21 cellular contexts compared by ENCODE assay signal in genomic region chr7:148847815-148848726, GRCh38. TPM values are rescaled to one million over a fixed set of nuclear protein-coding genes. Genes with fewer than 3 reads are reported as not detected.
DNase-seq lines count a peak whose midpoint lies in the region; ATAC-seq, FAIRE-seq and TF ChIP-seq lines count a peak whose summit lies in the region.
"Had no signal": no experiment of that assay in that cellular context is flagged by ENCODE, and none has a peak within 500 bp of the region (broad histone marks: within the 10 kb centered on the region; RNA-seq: fewer than 3 reads in every experiment).

No MANE protein-coding gene starts in this region.

- no peaks in the 10 kb centered on the region for H3K9me3 Mint-ChIP-seq in GM23338
- no peaks in the 10 kb centered on the region for H3K9me3 Mint-ChIP-seq in T-helper 2 cell treated with Interferon-gamma antibody and Interleukin-4, amounts not matched to agents 5 μg/mL and 100 μg/mL, for 36 hours
- H3K9me3 Mint-ChIP-seq: dendritic cell treated with granulocyte-macrophage colony-stimulating factor and Interleukin-4, amounts not matched to agents 40 ng/mL and 50 ng/mL, for 4 days had no signal

- H3K9me2 ChIP-seq in GM23338 (ENCODE audit: insufficient read depth) (no peaks in the 10 kb centered on the region), hepatocyte (replicated peaks; ENCODE audit: insufficient read depth) (no peaks in the 10 kb centered on the region)

- peaks cover 2% of the 10 kb centered on the region; the same call in 1 of the 3 replicates for H3K36me3 Mint-ChIP-seq in GM23338 (ENCODE audit: low read depth)
- peaks cover 16% of the 10 kb centered on the region for H3K36me3 Mint-ChIP-seq in T-helper 2 cell treated with Interferon-gamma antibody and Interleukin-4, amounts not matched to agents 5 μg/mL and 100 μg/mL, for 36 hours (ENCODE audit: low read depth)

- H4K20me1 ChIP-seq in GM23338 (replicated peaks; ENCODE audit: insufficient read depth): peaks cover 9% of the 10 kb centered on the region
- H4K20me1 ChIP-seq in hepatocyte (ENCODE audit: insufficient read depth, poor library complexity, severe bottlenecking): no peaks in the 10 kb centered on the region

- H3F3A ChIP-seq in GM23338 (replicated peaks; ENCODE audit: low read depth): no peaks in the 10 kb centered on the region

- H3K4me3 ChIP-seq in A549 (no peak overlapping the region), GM23338 (peak overlapping the region; percentile 20; the same call in 1 of the 2 replicates), hepatocyte (no peak overlapping the region), tibial nerve (no peak overlapping the region)
- H3K4me3 ChIP-seq: left ventricle myocardium inferior, stomach, upper lobe of left lung had no signal

- peak overlapping the region; percentile 68; the same call in 1 of the 2 replicates for H3K27ac Mint-ChIP-seq in GM23338
- H3K27ac Mint-ChIP-seq in T-helper 2 cell treated with Interferon-gamma antibody and Interleukin-4, amounts not matched to agents 5 μg/mL and 100 μg/mL, for 36 hours: peak overlapping the region; percentile 39
- H3K27ac Mint-ChIP-seq: dendritic cell treated with granulocyte-macrophage colony-stimulating factor and Interleukin-4, amounts not matched to agents 40 ng/mL and 50 ng/mL, for 4 days had no signal

- H3K79me2 ChIP-seq in GM23338 (replicated peaks; ENCODE audit: insufficient read depth) (peaks cover 84% of the 10 kb centered on the region), hepatocyte (peaks cover 57% of the 10 kb centered on the region)

- TF ChIP-seq EP300 in A549 (IDR thresholded peaks at IDR 0.05) (no peak), tibial nerve (IDR thresholded peaks at IDR 0.05) (no peak)

- DNase-seq in A549 (ENCODE audit: low read depth in 1 of 2, low spot score in 1 of 2) (no peak), GM23338 (ENCODE audit: low spot score) (peak; percentile 34), hepatocyte (ENCODE audit: low spot score) (no peak), tibial nerve (ENCODE audit: low spot score in 2 of 2) (no peak), NCI-H2227 treated with DMSO at 0.1 percent for 48 hours (lab: John Stamatoyannopoulos, UW) (no peak)
- no peak for DNase-seq in T-helper 2 cell treated with Interferon-gamma antibody and Interleukin-4, amounts not matched to agents 5 μg/mL and 100 μg/mL, for 36 hours (ENCODE audit: low spot score)
- no peak for DNase-seq in stimulated activated CD4-positive, alpha-beta T cell treated with anti-CD3 and anti-CD28 coated beads, Interleukin-4, amount 100 ng/mL, for 4 hours
- DNase-seq: activated CD8-positive, alpha-beta memory T cell treated with anti-CD3 and anti-CD28 coated beads for 24 hours; brain microvascular endothelial cell; H7; left ventricle myocardium inferior; NCI-H1092; NK-92 treated with Interleukin-12 subunit alpha and Interleukin-12 subunit beta, amount 100 ng/mL, for 24 hours; stimulated activated CD4-positive, alpha-beta T cell treated with anti-CD3 and anti-CD28 coated beads, Interleukin-1b, Interleukin-23, amount 100 ng/mL, for 48 hours; stomach; upper lobe of left lung had no signal

- H3K4me2 ChIP-seq in A549 (peak overlapping the region; percentile 7; the same call in 1 of the 3 replicates), GM23338 (peak overlapping the region; percentile 27), hepatocyte (peak overlapping the region; percentile 20)

- TF ChIP-seq RAD21 in A549 (conservative IDR thresholded peaks at IDR 0.05 in 1 of 2, IDR thresholded peaks at IDR 0.05 in 1 of 2): no peak

- POLR2A ChIA-PET in A549 (lab: Yijun Ruan, JAX): no interaction called here

- H3K27me3 Mint-ChIP-seq in GM23338 (ENCODE audit: insufficient read depth, low read depth, poor library complexity): peaks cover 1% of the 10 kb centered on the region
- H3K27me3 Mint-ChIP-seq in T-helper 2 cell treated with Interferon-gamma antibody and Interleukin-4, amounts not matched to agents 5 μg/mL and 100 μg/mL, for 36 hours (ENCODE audit: low read depth): no peaks in the 10 kb centered on the region
- H3K27me3 Mint-ChIP-seq: dendritic cell treated with granulocyte-macrophage colony-stimulating factor and Interleukin-4, amounts not matched to agents 40 ng/mL and 50 ng/mL, for 4 days had no signal

- ATAC-seq in A549 (no peak), GM23338 (no peak), GM19463 (IDR thresholded peaks at IDR 0.05; ENCODE audit: unreplicated experiment) (no peak)
- ATAC-seq: esophagus mucosa had no signal

- FAIRE-seq in A549 (lab: Jason Lieb, UNC): no peak

- TF ChIP-seq POLR2A in A549 (IDR thresholded peaks at IDR 0.05; ENCODE audit: low read length) (no peak), tibial nerve (IDR thresholded peaks at IDR 0.05) (no peak)

- H3K27ac ChIP-seq in A549: no peak overlapping the region
- H3K27ac ChIP-seq in GM23338 (ENCODE audit: low read depth): peak overlapping the region; percentile 27; the same call in 1 of the 2 replicates
- H3K27ac ChIP-seq in hepatocyte: no peak overlapping the region
- no peak overlapping the region for H3K27ac ChIP-seq in tibial nerve
- H3K27ac ChIP-seq: brain microvascular endothelial cell, HL-60, left ventricle myocardium inferior, stomach, upper lobe of left lung, VCaP had no signal

- 84% methylated on average over 9 of the region's 9 CpGs for WGBS in A549 (ENCODE audit: missing lambda C conversion rate)
- 68% methylated on average over 9 of the region's 9 CpGs for WGBS in hepatocyte (ENCODE audit: low lambda C conversion rate, missing lambda C conversion rate)
- WGBS in tibial nerve, 2 donors: 81 to 86% methylated on average over 9 of the region's 9 CpGs

- no peaks in the 10 kb centered on the region for H3K9me3 ChIP-seq in A549
- no peaks in the 10 kb centered on the region for H3K9me3 ChIP-seq in hepatocyte (ENCODE audit: low read depth)
- H3K9me3 ChIP-seq in tibial nerve: no peaks in the 10 kb centered on the region
- H3K9me3 ChIP-seq: left ventricle myocardium inferior, stomach, upper lobe of left lung had no signal

- TF ChIP-seq CTCF in A549 (IDR thresholded peaks at IDR 0.05): no peak
- no peak for TF ChIP-seq CTCF in GM23338 (conservative IDR thresholded peaks at IDR 0.05; ENCODE audit: low read depth in 2 of 2)
- no peak for TF ChIP-seq CTCF in hepatocyte (IDR thresholded peaks at IDR 0.05; ENCODE audit: poor library complexity)
- TF ChIP-seq CTCF in tibial nerve (IDR thresholded peaks at IDR 0.05): no peak

- H3K27me3 ChIP-seq in GM23338 (ENCODE audit: insufficient read depth): no peaks in the 10 kb centered on the region
- H3K27me3 ChIP-seq in hepatocyte: no peaks in the 10 kb centered on the region
- H3K27me3 ChIP-seq in tibial nerve: no peaks in the 10 kb centered on the region
- H3K27me3 ChIP-seq: brain microvascular endothelial cell, stomach, upper lobe of left lung had no signal

- peaks cover 17% of the 10 kb centered on the region; the same call in 2 of the 3 replicates for H3K4me1 ChIP-seq in A549
- peaks cover 48% of the 10 kb centered on the region for H3K4me1 ChIP-seq in GM23338 (ENCODE audit: insufficient read depth)
- H3K4me1 ChIP-seq in hepatocyte (ENCODE audit: insufficient read depth): peaks cover 8% of the 10 kb centered on the region
- H3K4me1 ChIP-seq in tibial nerve: no peaks in the 10 kb centered on the region
- H3K4me1 ChIP-seq: left ventricle myocardium inferior, upper lobe of left lung had no signal

- no peak overlapping the region for H3K4me3 Mint-ChIP-seq in GM23338
- H3K4me3 Mint-ChIP-seq in T-helper 2 cell treated with Interferon-gamma antibody and Interleukin-4, amounts not matched to agents 5 μg/mL and 100 μg/mL, for 36 hours: no peak overlapping the region
- H3K4me3 Mint-ChIP-seq: dendritic cell treated with granulocyte-macrophage colony-stimulating factor and Interleukin-4, amounts not matched to agents 40 ng/mL and 50 ng/mL, for 4 days had no signal

- CTCF ChIA-PET in A549 (lab: Yijun Ruan, JAX): interaction anchor here (0.6 to 1.2 kb wide), 5 partner anchors 28 to 273 kb away, joined by 3 to 4 read pairs (median 3); no protein-coding TSS in a partner anchor

- H3K4me1 Mint-ChIP-seq in GM23338: peaks cover 54% of the 10 kb centered on the region
- peaks cover 54% of the 10 kb centered on the region for H3K4me1 Mint-ChIP-seq in T-helper 2 cell treated with Interferon-gamma antibody and Interleukin-4, amounts not matched to agents 5 μg/mL and 100 μg/mL, for 36 hours (ENCODE audit: low read depth)

- H2AFZ ChIP-seq in GM23338: no peak overlapping the region
- no peak overlapping the region for H2AFZ ChIP-seq in hepatocyte

- H3K36me3 ChIP-seq in GM23338 (ENCODE audit: insufficient read depth) (no peaks in the 10 kb centered on the region), hepatocyte (replicated peaks; ENCODE audit: insufficient read depth, low read depth) (no peaks in the 10 kb centered on the region), tibial nerve (no peaks in the 10 kb centered on the region)
- H3K36me3 ChIP-seq: brain microvascular endothelial cell, left ventricle myocardium inferior, stomach, upper lobe of left lung had no signal

TF ChIP-seq in A549, 52 proteins besides CTCF, POLR2A, EP300 and RAD21:
- TF ChIP-seq USF2 (IDR thresholded peaks at IDR 0.05): no peak
TF ChIP-seq in A549: peak in this region for 0.

RNA-seq across cellular contexts. Expression of gene EZH2, which starts 36.0 kb away (rescaled TPM):
- 37.3 and 45.7 TPM in 2 replicates for polyA plus RNA-seq in A549 (2011; rRNA removed)
- 20.8 and 21.7 TPM in 2 replicates for polyA plus RNA-seq in A549 (2012; cell fraction: cytosol; rRNA removed)
- polyA plus RNA-seq in A549 (2012; cell fraction: nucleus; rRNA removed): 39.9 and 55.8 TPM in 2 replicates
- polyA plus RNA-seq in A549 (2017; fragmentation: RNase III; extraction: RNeasy Plus Mini Kit Qiagen cat#74134 plus additional on column Dnase treatment): 34.4 to 36.6 TPM (median 35.6 TPM) in 3 replicates
- 12.3 and 15.8 TPM in 2 replicates for polyA minus RNA-seq in A549 (2011; rRNA and poly(A)+ RNA removed)
- total RNA-seq in GM23338 (2014; rRNA removed; shearing (Covaris generic)): 25.6 and 33.9 TPM in 2 replicates
- 32.5 and 38.6 TPM in 2 replicates for polyA plus RNA-seq in GM23338 (2016; fragmentation: Nextera tagmentation; extraction: Ambion mirVana)
- total RNA-seq in hepatocyte: 10.7 and 12.2 TPM in 2 replicates
- polyA plus RNA-seq in hepatocyte: 11.7 and 13.2 TPM in 2 replicates
- 1 to 10 TPM; 1.5 to 7.5 (median 3.3) TPM for total RNA-seq in tibial nerve
